In the genomic region with DNA sequence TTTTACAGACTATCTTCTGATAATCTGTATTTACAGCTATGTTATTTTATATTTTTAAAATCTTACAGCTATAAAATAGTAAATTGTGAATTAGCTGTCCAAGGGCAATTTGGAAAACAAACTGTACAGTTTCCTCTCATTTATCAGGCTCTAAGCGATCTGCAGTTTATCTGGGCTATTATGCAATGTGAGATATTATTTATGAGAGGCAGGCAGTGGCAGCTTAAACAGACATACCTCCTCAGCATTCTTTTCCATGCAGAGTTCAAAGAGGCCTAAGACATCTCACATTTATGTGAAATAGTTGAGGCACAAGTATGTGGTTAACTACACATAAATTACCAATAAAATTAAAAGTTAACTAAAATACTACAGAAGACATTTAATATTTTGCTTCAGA, we compare ENCODE assay signal across 23 cellular contexts. TPM values are rescaled to one million over a fixed set of nuclear protein-coding genes. Genes with fewer than 3 reads are reported as not detected.
A peak's percentile ranks its signal among the peaks of the same experiment; 100 is the strongest.
DNase-seq lines count a peak whose midpoint lies in the region; ATAC-seq and TF ChIP-seq lines count a peak whose summit lies in the region.
"Had no signal": no experiment of that assay in that cellular context is flagged by ENCODE, and none has a peak within 500 bp of the region (broad histone marks: within the 10 kb centered on the region; RNA-seq: fewer than 3 reads in every experiment).

No MANE protein-coding gene starts in this region.

- H3K4me3 ChIP-seq in BLaER1 treated with 17β-estradiol and CSF1 and Interleukin-3, amounts not matched to agents 10 nM and 100 nM: peak overlapping the region in 9 of 10 experiments; percentile 34 to 68 (median 61); a peak in 17 of 20 replicates
- H3K4me3 ChIP-seq in HL-60 (replicated peaks; ENCODE audit: insufficient read depth, low read length) (peak overlapping the region; percentile 49), OCI-LY1 (ENCODE audit: low read depth, low read length, poor library complexity, severe bottlenecking) (peak overlapping the region; percentile 48), heart right ventricle (peak overlapping the region in 6 of 10 donors; percentile 23 to 36 (median 28))
- H3K4me3 ChIP-seq: pancreas, skin epidermis, transverse colon had no signal

- H3K36me3 ChIP-seq in BLaER1 treated with 17β-estradiol and CSF1 and Interleukin-3, amounts not matched to agents 10 nM and 100 nM: peaks cover 0 to 72% (median 46%) of the 10 kb centered on the region in 11 experiments; a peak in 19 of 22 replicates
- H3K36me3 ChIP-seq in OCI-LY1 (ENCODE audit: insufficient read depth, low read length) (peaks cover 13% of the 10 kb centered on the region), heart right ventricle (peaks cover 0 to 49% (median 0%) of the 10 kb centered on the region in 9 donors)
- H3K36me3 ChIP-seq: pancreas, transverse colon had no signal

- ATAC-seq in heart right ventricle: no peak
- ATAC-seq in GM21786 (IDR thresholded peaks at IDR 0.05; ENCODE audit: unreplicated experiment): no peak
- ATAC-seq in HG03571 (IDR thresholded peaks at IDR 0.05; ENCODE audit: unreplicated experiment): no peak
- ATAC-seq in GM18498 (IDR thresholded peaks at IDR 0.05; ENCODE audit: unreplicated experiment): no peak
- no peak for ATAC-seq in GM21367 (IDR thresholded peaks at IDR 0.05; ENCODE audit: unreplicated experiment)
- ATAC-seq: activated CD4-positive, CD25-positive, alpha-beta regulatory T cell treated with anti-CD3 and anti-CD28 coated beads, Interleukin-2, amount 50 U/mL, for 24 hours; activated T-cell treated with anti-CD3 and anti-CD28 coated beads, Interleukin-2, amount 50 U/mL, for 4 hours; esophagus mucosa; natural killer cell; pancreas had no signal

- peaks cover 0 to 11% (median 8%) of the 10 kb centered on the region in 11 experiments; a peak in 14 of 22 replicates for H3K9me3 ChIP-seq in BLaER1 treated with 17β-estradiol and CSF1 and Interleukin-3, amounts not matched to agents 10 nM and 100 nM (replicated peaks in 1 of 11)
- H3K9me3 ChIP-seq in OCI-LY1 (ENCODE audit: low read length) (no peaks in the 10 kb centered on the region), heart right ventricle (no peaks in the 10 kb centered on the region)
- H3K9me3 ChIP-seq: pancreas, transverse colon had no signal

- H3K9ac ChIP-seq in BLaER1 treated with 17β-estradiol and CSF1 and Interleukin-3, amounts not matched to agents 10 nM and 100 nM: peak overlapping the region; percentile 71 to 94 (median 81); a peak in 20 of 22 replicates
- H3K9ac ChIP-seq in OCI-LY1 (ENCODE audit: low read length): peak overlapping the region; percentile 57

- H3F3A ChIP-seq in OCI-LY1 (ENCODE audit: insufficient read depth, low read length): peaks cover 5% of the 10 kb centered on the region

- H3K4me2 ChIP-seq in BLaER1 treated with 17β-estradiol and CSF1 and Interleukin-3, amounts not matched to agents 10 nM and 100 nM: peak overlapping the region; percentile 72 to 94 (median 84); a peak in 21 of 22 replicates
- H3K4me2 ChIP-seq in OCI-LY1 (ENCODE audit: low read length): peak overlapping the region; percentile 75

- TF ChIP-seq CTCF in HL-60 (IDR thresholded peaks at IDR 0.05; ENCODE audit: insufficient read depth, low read length) (no peak), OCI-LY1 (IDR thresholded peaks at IDR 0.05; ENCODE audit: low read length) (no peak), heart right ventricle (IDR thresholded peaks at IDR 0.05) (no peak)

- H3K27me3 ChIP-seq in BLaER1 treated with 17β-estradiol and CSF1 and Interleukin-3, amounts not matched to agents 10 nM and 100 nM: no peaks in the 10 kb centered on the region
- H3K27me3 ChIP-seq in HL-60 (ENCODE audit: insufficient read depth, poor library complexity, severe bottlenecking) (no peaks in the 10 kb centered on the region), OCI-LY1 (ENCODE audit: insufficient read depth, low read length) (no peaks in the 10 kb centered on the region), heart right ventricle (no peaks in the 10 kb centered on the region)
- H3K27me3 ChIP-seq: pancreas, transverse colon had no signal

- H3K4me1 ChIP-seq in BLaER1 treated with 17β-estradiol and CSF1 and Interleukin-3, amounts not matched to agents 10 nM and 100 nM: peaks cover 63 to 97% (median 78%) of the 10 kb centered on the region in 10 experiments
- H3K4me1 ChIP-seq in OCI-LY1 (ENCODE audit: insufficient read depth, low read length, severe bottlenecking): peaks cover 57% of the 10 kb centered on the region
- H3K4me1 ChIP-seq in heart right ventricle: peaks cover 0 to 55% (median 36%) of the 10 kb centered on the region in 9 donors

- H3K9me2 ChIP-seq in OCI-LY1 (ENCODE audit: low read depth, low read length): no peaks in the 10 kb centered on the region

- H4K20me1 ChIP-seq in BLaER1 treated with 17β-estradiol and CSF1 and Interleukin-3, amounts not matched to agents 10 nM and 100 nM: peaks cover 0 to 34% (median 0%) of the 10 kb centered on the region in 11 experiments; a peak in 5 of 22 replicates
- no peaks in the 10 kb centered on the region for H4K20me1 ChIP-seq in OCI-LY1 (ENCODE audit: insufficient read depth, low read length)

- H2AFZ ChIP-seq in OCI-LY1 (ENCODE audit: low read length): no peak overlapping the region

- WGBS in heart right ventricle, 2 donors: 19 to 43% methylated on average over 1 of the region's 1 CpG

- intact Hi-C loops in heart right ventricle (cut with DNase I): no loop called here

- H3K27ac ChIP-seq in BLaER1 treated with 17β-estradiol and CSF1 and Interleukin-3, amounts not matched to agents 10 nM and 100 nM: peak overlapping the region; percentile 86 to 100 (median 97); a peak in 21 of 22 replicates
- peak overlapping the region; percentile 4; the same call in 1 of the 2 replicates for H3K27ac ChIP-seq in HL-60 (replicated peaks)
- H3K27ac ChIP-seq in OCI-LY1 (ENCODE audit: low read depth, low read length, poor library complexity, severe bottlenecking): peak overlapping the region; percentile 79
- H3K27ac ChIP-seq in heart right ventricle: peak overlapping the region in 9 of 10 donors; percentile 66 to 87 (median 82)
- H3K27ac ChIP-seq: pancreas had no signal

- H3K79me2 ChIP-seq in OCI-LY1 (ENCODE audit: insufficient read depth, low read length): no peaks in the 10 kb centered on the region

- DNase-seq in HL-60 (ENCODE audit: low read depth in 1 of 2, low spot score in 1 of 2): no peak
- DNase-seq in heart right ventricle: no peak
- DNase-seq: activated naive CD4-positive, alpha-beta T cell treated with anti-CD3 and anti-CD28 coated beads, Interleukin-2, amount 10 ng/mL, durations not matched to agents 7 days and 5 days; activated T-cell treated with anti-CD3 and anti-CD28 coated beads, Interleukin-2, amount 50 U/mL, for 4 hours; CD4-positive, alpha-beta T cell; effector CD8-positive, alpha-beta T cell; natural killer cell; NCI-H1436 treated with DMSO at 0.1 percent for 48 hours; NCI-H2171; NCI-H748 treated with DMSO at 0.1 percent for 48 hours; pancreas; stimulated activated CD4-positive, alpha-beta T cell treated with anti-CD3 and anti-CD28 coated beads, Interleukin-2, amount 100 ng/mL, for 48 hours; transverse colon had no signal

RNA-seq across cellular contexts. Expression of a gene that starts 10.2 kb away (rescaled TPM):
- 10 to 100 TPM; 25.0 to 38.6 (median 32.0) TPM for total RNA-seq in heart right ventricle
- polyA plus RNA-seq in heart right ventricle: 10 to 100 TPM in 1 of 2 donors, 1 to 10 TPM in 1; 6.9 to 12.1 TPM
- total RNA-seq: HT-29 had no signal

RNA-seq across cellular contexts. Expression of a gene that starts 26.6 kb away (rescaled TPM):
- total RNA-seq in heart right ventricle: 10 to 100 TPM; 19.9 to 34.9 (median 24.3) TPM
- 10 to 100 TPM; 10.2 to 28.6 TPM for polyA plus RNA-seq in heart right ventricle

Comparison
In these comparisons a context has a peak if more than half of its experiments do, and no peak if none do; other contexts are left out.
1. H3K27ac ChIP-seq: peak in every context shown above with its lines; median percentile 97 in BLaER1 treated with 17β-estradiol and CSF1 and Interleukin-3, amounts not matched to agents 10 nM and 100 nM; 82 in heart right ventricle; 79 in OCI-LY1; 4 in HL-60.